ENCODE assay signal across 6 cellular contexts in genomic region chr19:45499196-45500180, GRCh38. TPM values are rescaled to one million over a fixed set of nuclear protein-coding genes. Genes with fewer than 3 reads are reported as not detected.
A peak's percentile ranks its signal among the peaks of the same experiment; 100 is the strongest.
DNase-seq lines count a peak whose midpoint lies in the region; FAIRE-seq and TF ChIP-seq lines count a peak whose summit lies in the region.

No MANE protein-coding gene starts in this region.

- H2AFZ ChIP-seq in H1 (ENCODE audit: low read length), result no peak overlapping the region

- no peaks in the 10 kb centered on the region for H3K79me2 ChIP-seq in H1 (ENCODE audit: control insufficient read depth in 1 of 2, insufficient read depth in 2 of 2, low read length in 2 of 2)

- H3K23me2 ChIP-seq in H1 (ENCODE audit: low read depth, low read length), result peaks cover 22% of the 10 kb centered on the region; the same call in 1 of the 2 replicates

- no peak overlapping the region for H4K5ac ChIP-seq in H1 (ENCODE audit: insufficient read length, low read depth, low read length)

- DNase-seq in SK-N-MC (ENCODE audit: low read depth, low spot score), result peak; percentile 50
- peak; percentile 97 to 98 for DNase-seq in H1 (ENCODE audit: low read depth in 1 of 2, low spot score in 2 of 2)
- peak; percentile 48 to 57 for DNase-seq in stimulated activated CD4-positive, alpha-beta T cell treated with anti-CD3 and anti-CD28 coated beads, Interleukin-1b, Interleukin-23, amount 100 ng/mL, for 4 hours (ENCODE audit: low read depth in 2 of 2)
- DNase-seq in RCC 7860 (ENCODE audit: low spot score), result no peak
- DNase-seq in Ammon's horn (ENCODE audit: low spot score), result no peak

- H2BK120ac ChIP-seq in H1 (replicated peaks; ENCODE audit: low read depth, low read length), result no peak overlapping the region

- H3K27me3 ChIP-seq in H1 (replicated peaks in 1 of 4; ENCODE audit: control insufficient read depth in 3 of 4, extremely low read depth in 1 of 4, insufficient read depth in 3 of 4, low read length in 3 of 4), result peaks cover 0 to 10% (median 4%) of the 10 kb centered on the region in 4 experiments; a peak in 3 of 7 replicates

- H4K91ac ChIP-seq in H1 (replicated peaks; ENCODE audit: insufficient read length, low read length), result no peak overlapping the region

- FAIRE-seq in H1 (lab: Jason Lieb, UNC) (peak; percentile 100), RCC 7860 (lab: Jason Lieb, UNC) (no peak)

- peaks cover 0 to 10% of the 10 kb centered on the region in 2 experiments for H4K20me1 ChIP-seq in H1 (replicated peaks in 1 of 2; ENCODE audit: control insufficient read depth in 1 of 2, insufficient read depth in 2 of 2, low read length in 2 of 2)

- H2BK12ac ChIP-seq in H1 (ENCODE audit: low read depth, low read length), result peak overlapping the region; percentile 81; the same call in 1 of the 2 replicates

- peak overlapping the region; percentile 46; the same call in 1 of the 2 replicates for H2BK15ac ChIP-seq in H1 (ENCODE audit: low read length)

- peak overlapping the region; percentile 4; the same call in 1 of the 2 replicates for H2BK5ac ChIP-seq in H1 (ENCODE audit: low read depth, low read length)

- H3K4me1 ChIP-seq in H1 (replicated peaks in 1 of 4; ENCODE audit: control insufficient read depth in 3 of 4, insufficient read depth in 4 of 4, low read length in 3 of 4), result peaks cover 10 to 22% (median 19%) of the 10 kb centered on the region in 4 experiments; a peak in 6 of 7 replicates

- H2BK20ac ChIP-seq in H1 (ENCODE audit: low read length), result no peak overlapping the region

- TF ChIP-seq RAD21 in H1 (IDR thresholded peaks at IDR 0.05 in 1 of 2, conservative IDR thresholded peaks at IDR 0.05 in 1 of 2; ENCODE audit: low read depth in 2 of 2, low read length in 2 of 2), result no peak

- POLR2A ChIA-PET in H1 (lab: Charles Lee; ENCODE audit: partially characterized antibody), result interaction anchor here (0.7 to 2.6 kb wide), 13 partner anchors 8 to 169 kb away, joined by 3 to 20 read pairs (median 5); partner anchors contain the start of genes FOSB and VASP

- no peak overlapping the region for H3K56ac ChIP-seq in H1 (replicated peaks; ENCODE audit: insufficient read length, low read depth, low read length)

- H3K79me1 ChIP-seq in H1 (ENCODE audit: low read depth, low read length), result no peaks in the 10 kb centered on the region

- H3K18ac ChIP-seq in H1 (ENCODE audit: extremely low read depth, low read length), result peak overlapping the region; percentile 95

- H3K14ac ChIP-seq in H1 (ENCODE audit: insufficient read length), result no peak overlapping the region

- H3K23ac ChIP-seq in H1 (ENCODE audit: insufficient read length), result no peak overlapping the region

- no peaks in the 10 kb centered on the region for H3K9me3 ChIP-seq in SK-N-MC (ENCODE audit: low read depth, low read length)
- H3K9me3 ChIP-seq in H1 (ENCODE audit: insufficient read depth in 2 of 2, low read depth in 1 of 2, low read length in 1 of 2), result no peaks in the 10 kb centered on the region

- peak overlapping the region; percentile 76 to 77 for H3K4me2 ChIP-seq in H1 (ENCODE audit: insufficient read depth in 1 of 2, low read depth in 2 of 2, low read length in 2 of 2)

- no peak overlapping the region for H2AK5ac ChIP-seq in H1 (ENCODE audit: low read depth, low read length)

- 0 out of 3 replicates have a peak, but pooled peaks of 1 of the 2 experiments have one; percentile 32 for TF ChIP-seq POLR2A in H1 (IDR thresholded peaks at IDR 0.05; ENCODE audit: control extremely low read depth in 1 of 2, low read depth in 2 of 2, low read length in 2 of 2)

- H4K8ac ChIP-seq in H1 (ENCODE audit: extremely low read depth, insufficient read depth, low read length), result peak overlapping the region; percentile 92; the same call in 1 of the 2 replicates

- CTCF ChIA-PET in H1 (lab: Charles Lee; ENCODE audit: partially characterized antibody), result interaction anchor here (1.0 to 2.6 kb wide), 14 partner anchors 11 to 181 kb away, joined by 3 to 13 read pairs (median 4); no protein-coding TSS in a partner anchor

- H3K27ac ChIP-seq in SK-N-MC, result no peak overlapping the region
- no peak overlapping the region; the same call in 1 of the 2 replicates for H3K27ac ChIP-seq in H1 (ENCODE audit: low read depth, low read length)

- H3K9ac ChIP-seq in SK-N-MC (ENCODE audit: insufficient read length) (no peak overlapping the region), H1 (replicated peaks in 1 of 4; ENCODE audit: extremely low read depth in 1 of 4, low read depth in 3 of 4, low read length in 3 of 4) (peak overlapping the region in 2 of 4 experiments; percentile 26 to 28; a peak in 3 of 7 replicates)

- 9% methylated on average over 36 of the region's 37 CpGs; no CpG with 5 or more reads in 1 of the 2 experiments for WGBS in H1 (ENCODE audit: extremely low coverage in 1 of 2, insufficient coverage in 1 of 2, insufficient read length in 1 of 2, insufficient replicate concordance in 2 of 2, low coverage in 1 of 2, low lambda C conversion rate in 2 of 2, missing lambda C conversion rate in 1 of 2), 2 experiments

- TF ChIP-seq CTCF in GM12875 (IDR thresholded peaks at IDR 0.05; ENCODE audit: borderline replicate concordance, insufficient read depth, low read depth, low read length) (no peak), H1 (IDR thresholded peaks at IDR 0.05; ENCODE audit: control extremely low read depth in 1 of 3, insufficient read depth in 1 of 3, low read depth in 1 of 3, low read length in 3 of 3) (0 out of 4 replicates have a peak, but pooled peaks of 1 of the 3 experiments have one; percentile 6)

- H3K4ac ChIP-seq in H1 (replicated peaks; ENCODE audit: insufficient read length, low read depth, low read length), result no peak overlapping the region

- H3K36me3 ChIP-seq in SK-N-MC (ENCODE audit: insufficient read depth, low read length), result no peaks in the 10 kb centered on the region
- H3K36me3 ChIP-seq in H1 (ENCODE audit: control insufficient read depth in 2 of 4, insufficient read depth in 4 of 4, low read length in 3 of 4), result peaks cover 0 to 1% (median 0%) of the 10 kb centered on the region in 4 experiments; a peak in 1 of 8 replicates

- H3K4me3 ChIP-seq in GM12875 (ENCODE audit: low read depth, low read length), result peak overlapping the region; percentile 31
- H3K4me3 ChIP-seq in SK-N-MC, result peak overlapping the region; percentile 72
- H3K4me3 ChIP-seq in H1 (ENCODE audit: extremely low read depth in 1 of 4, insufficient read depth in 2 of 4, low read depth in 3 of 4, low read length in 4 of 4), result peak overlapping the region; percentile 18 to 55 (median 35)

- peak in 1 of 2 experiments; percentile 42; a peak in 1 of 3 replicates for TF ChIP-seq EP300 in H1 (IDR thresholded peaks at IDR 0.05; ENCODE audit: borderline replicate concordance in 1 of 2, low read depth in 2 of 2, low read length in 2 of 2)

TF ChIP-seq in H1, 55 proteins besides CTCF, POLR2A, EP300 and RAD21 (continues in another document):
- TF ChIP-seq, protein P1, sequence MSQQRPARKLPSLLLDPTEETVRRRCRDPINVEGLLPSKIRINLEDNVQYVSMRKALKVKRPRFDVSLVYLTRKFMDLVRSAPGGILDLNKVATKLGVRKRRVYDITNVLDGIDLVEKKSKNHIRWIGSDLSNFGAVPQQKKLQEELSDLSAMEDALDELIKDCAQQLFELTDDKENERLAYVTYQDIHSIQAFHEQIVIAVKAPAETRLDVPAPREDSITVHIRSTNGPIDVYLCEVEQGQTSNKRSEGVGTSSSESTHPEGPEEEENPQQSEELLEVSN (IDR thresholded peaks at IDR 0.05), result peak; percentile 98
- no peak for TF ChIP-seq SAP30 (IDR thresholded peaks at IDR 0.05; ENCODE audit: insufficient read depth, insufficient replicate concordance, low read length)

RNA-seq across cellular contexts. Expression of gene PPM1N, which starts 1.2 kb away (rescaled TPM):
- total RNA-seq in H1 (2021; fragmentation: NEBNext Ultra II Directional; extraction: Animal tissue kit (Norgen Biotek cat#: 25700)), result 11.0 and 12.2 TPM in 2 replicates
- 14.4 and 17.5 TPM in 2 replicates for polyA plus RNA-seq in H1 (2011; rRNA removed)
- polyA plus RNA-seq in H1 (2011; cell fraction: cytosol; rRNA removed), result 20.7 TPM
- 17.1 TPM for polyA plus RNA-seq in H1 (2011; cell fraction: nucleus; rRNA removed)
- polyA plus RNA-seq in H1 (2012, experiment 1 of 2), result 12.0 to 16.7 TPM (median 14.4 TPM) in 4 replicates
- polyA plus RNA-seq in H1 (2012, experiment 2 of 2), result 13.0 TPM
- polyA plus RNA-seq in H1 (2013, experiment 1 of 2), result 35.8 TPM
- polyA plus RNA-seq in H1 (2013, experiment 2 of 2), result 34.9 TPM
- 2.3 and 4.2 TPM in 2 replicates for polyA minus RNA-seq in H1 (2011; rRNA and poly(A)+ RNA removed)
- polyA minus RNA-seq in H1 (2011; cell fraction: cytosol; rRNA and poly(A)+ RNA removed), result 4.3 TPM
- polyA minus RNA-seq in H1 (2011; cell fraction: nucleus; rRNA and poly(A)+ RNA removed), result 5.6 TPM

RNA-seq across cellular contexts. Expression of gene RTN2, which starts 2.6 kb away (rescaled TPM):
- total RNA-seq in H1 (2021; fragmentation: NEBNext Ultra II Directional; extraction: Animal tissue kit (Norgen Biotek cat#: 25700)), result 21.1 and 21.6 TPM in 2 replicates
- polyA plus RNA-seq in H1 (2011; rRNA removed), result 21.0 and 33.5 TPM in 2 replicates
- 19.9 TPM for polyA plus RNA-seq in H1 (2011; cell fraction: cytosol; rRNA removed)
- 19.7 TPM for polyA plus RNA-seq in H1 (2011; cell fraction: nucleus; rRNA removed)
- polyA plus RNA-seq in H1 (2012, experiment 1 of 2), result 19.1 to 26.5 TPM (median 23.9 TPM) in 4 replicates
- 24.8 TPM for polyA plus RNA-seq in H1 (2012, experiment 2 of 2)
- 32.6 TPM for polyA plus RNA-seq in H1 (2013, experiment 1 of 2)
- polyA plus RNA-seq in H1 (2013, experiment 2 of 2), result 36.9 TPM
- 9.5 and 14.4 TPM in 2 replicates for polyA minus RNA-seq in H1 (2011; rRNA and poly(A)+ RNA removed)
- polyA minus RNA-seq in H1 (2011; cell fraction: cytosol; rRNA and poly(A)+ RNA removed), result 8.3 TPM
- 9.9 TPM for polyA minus RNA-seq in H1 (2011; cell fraction: nucleus; rRNA and poly(A)+ RNA removed)

RNA-seq across cellular contexts. Expression of gene VASP, which starts 7.8 kb away (rescaled TPM):
- 135 and 138 TPM in 2 replicates for total RNA-seq in H1 (2021; fragmentation: NEBNext Ultra II Directional; extraction: Animal tissue kit (Norgen Biotek cat#: 25700))
- polyA plus RNA-seq in H1 (2011; rRNA removed), result 89.7 and 163 TPM in 2 replicates
- polyA plus RNA-seq in H1 (2011; cell fraction: cytosol; rRNA removed), result 92.0 TPM
- 116 TPM for polyA plus RNA-seq in H1 (2011; cell fraction: nucleus; rRNA removed)
- polyA plus RNA-seq in H1 (2012, experiment 1 of 2), result 79.3 to 101 TPM (median 84.8 TPM) in 4 replicates
- polyA plus RNA-seq in H1 (2012, experiment 2 of 2), result 110 TPM
- 108 TPM for polyA plus RNA-seq in H1 (2013, experiment 1 of 2)
- polyA plus RNA-seq in H1 (2013, experiment 2 of 2), result 104 TPM
- polyA minus RNA-seq in H1 (2011; rRNA and poly(A)+ RNA removed), result 46.1 and 52.4 TPM in 2 replicates
- polyA minus RNA-seq in H1 (2011; cell fraction: cytosol; rRNA and poly(A)+ RNA removed), result 83.1 TPM
- polyA minus RNA-seq in H1 (2011; cell fraction: nucleus; rRNA and poly(A)+ RNA removed), result 102 TPM

RNA-seq across cellular contexts. Expression of gene FOSB, which starts 31.7 kb away (rescaled TPM):
- total RNA-seq in H1 (2021; fragmentation: NEBNext Ultra II Directional; extraction: Animal tissue kit (Norgen Biotek cat#: 25700)), result 1.3 and 2.7 TPM in 2 replicates
- polyA plus RNA-seq in H1 (2011; rRNA removed), result 0.44 and 1.2 TPM in 2 replicates
- polyA plus RNA-seq in H1 (2011; cell fraction: cytosol; rRNA removed), result 0.32 TPM
- 5.2 TPM for polyA plus RNA-seq in H1 (2011; cell fraction: nucleus; rRNA removed)
- polyA plus RNA-seq in H1 (2012, experiment 1 of 2), result 1.1 to 4.3 TPM (median 2.6 TPM) in 4 replicates
- 2.4 TPM for polyA plus RNA-seq in H1 (2012, experiment 2 of 2)
- 0.85 TPM for polyA plus RNA-seq in H1 (2013, experiment 1 of 2)
- 0.79 TPM for polyA plus RNA-seq in H1 (2013, experiment 2 of 2)
- 2.8 and 6.9 TPM in 2 replicates for polyA minus RNA-seq in H1 (2011; rRNA and poly(A)+ RNA removed)
- polyA minus RNA-seq in H1 (2011; cell fraction: cytosol; rRNA and poly(A)+ RNA removed), result 1.5 TPM
- 39.4 TPM for polyA minus RNA-seq in H1 (2011; cell fraction: nucleus; rRNA and poly(A)+ RNA removed)

Comparison
In these comparisons a context has a peak if more than half of its experiments do, and no peak if none do; other contexts are left out.
1. DNase-seq: peak in SK-N-MC (single experiment), H1 (2 of 2) and stimulated activated CD4-positive, alpha-beta T cell treated with anti-CD3 and anti-CD28 coated beads, Interleukin-1b, Interleukin-23, amount 100 ng/mL, for 4 hours (2 of 2); none in RCC 7860 (single experiment) and Ammon's horn (single experiment).
2. Peak in every context shown above with its lines, with median percentiles within 50 percentile points of each other: H3K4me3 ChIP-seq.